ENCODE assay signal across 8 cellular contexts in the genomic region with DNA sequence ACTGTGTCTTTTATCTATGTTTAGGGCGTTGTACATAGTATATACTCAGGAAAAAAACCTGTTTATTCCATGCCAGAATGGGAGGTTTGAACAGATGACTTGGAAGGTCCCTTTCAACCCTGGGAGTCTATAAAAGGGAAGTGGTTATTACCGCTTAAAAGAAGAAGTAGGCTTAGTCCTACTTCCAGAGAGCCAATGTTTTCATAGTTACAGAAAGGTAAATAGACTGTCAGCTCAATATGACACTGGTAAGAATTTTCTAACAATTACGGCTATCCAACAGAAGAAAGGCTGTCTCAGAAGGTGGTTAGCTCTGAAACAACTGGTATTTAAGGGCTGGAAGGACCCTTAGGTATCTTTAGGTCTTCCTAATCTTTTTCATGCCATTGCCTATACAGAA. TPM values are rescaled to one million over a fixed set of nuclear protein-coding genes. Genes with fewer than 3 reads are reported as not detected.
DNase-seq lines count a peak whose midpoint lies in the region; ATAC-seq and TF ChIP-seq lines count a peak whose summit lies in the region.

No MANE protein-coding gene starts in this region.

- no peak overlapping the region for H3K18ac ChIP-seq in mesenchymal stem cell (ENCODE audit: low read depth in 1 of 2, low read length in 2 of 2)

- DNase-seq in GM06990 (ENCODE audit: extremely low read depth, insufficient read length) (peak; percentile 32), KG1 (lab: John Stamatoyannopoulos, UW) (peak; percentile 64), adrenal gland (no peak), mesenchymal stem cell (peak; percentile 2), kidney glomerular epithelial cell (lab: John Stamatoyannopoulos, UW) (no peak), posterior vena cava (ENCODE audit: low spot score) (no peak), H7 (no peak)

- H3K4me1 ChIP-seq in adrenal gland (replicated peaks in 1 of 2) = peaks cover 0 to 26% of the 10 kb centered on the region in 2 donors
- peaks cover 4% of the 10 kb centered on the region for H3K4me1 ChIP-seq in mesenchymal stem cell (ENCODE audit: control insufficient read depth, insufficient read depth, low read depth, low read length)

- H2AK5ac ChIP-seq in mesenchymal stem cell (ENCODE audit: low read length, severe bottlenecking) = no peak overlapping the region

- no peak for TF ChIP-seq CTCF in GM06990 (IDR thresholded peaks at IDR 0.05; ENCODE audit: insufficient read depth, low read length, poor library complexity, severe bottlenecking)
- TF ChIP-seq CTCF in adrenal gland (IDR thresholded peaks at IDR 0.05) = no peak

- no peak overlapping the region for H2BK5ac ChIP-seq in mesenchymal stem cell (ENCODE audit: low read depth, low read length, poor library complexity, severe bottlenecking)

- H4K91ac ChIP-seq in mesenchymal stem cell (ENCODE audit: low read length) = no peak overlapping the region

- no peak for TF ChIP-seq POLR2A in adrenal gland (IDR thresholded peaks at IDR 0.05)

- 55 to 65% (median 62%) methylated on average over 3 of the region's 3 CpGs for WGBS in adrenal gland, 4 donors
- WGBS in mesenchymal stem cell = 87% methylated on average over 2 of the region's 3 CpGs

- H3K9ac ChIP-seq in mesenchymal stem cell (ENCODE audit: low read length) = peak overlapping the region; percentile 91

- no peaks in the 10 kb centered on the region for H3K9me3 ChIP-seq in adrenal gland (replicated peaks in 1 of 3)
- no peaks in the 10 kb centered on the region for H3K9me3 ChIP-seq in mesenchymal stem cell (ENCODE audit: control insufficient read depth, low read length)

- H2AFZ ChIP-seq in mesenchymal stem cell (ENCODE audit: low read depth, low read length) = no peak overlapping the region

- H3K14ac ChIP-seq in mesenchymal stem cell (ENCODE audit: low read length in 2 of 2) = no peak overlapping the region

- no peak overlapping the region for H3K23ac ChIP-seq in mesenchymal stem cell (ENCODE audit: low read length in 2 of 2)

- no peaks in the 10 kb centered on the region for H3K27me3 ChIP-seq in GM06990 (replicated peaks; ENCODE audit: control insufficient read depth, insufficient read depth, low read length)
- no peaks in the 10 kb centered on the region for H3K27me3 ChIP-seq in adrenal gland
- H3K27me3 ChIP-seq in mesenchymal stem cell (ENCODE audit: control insufficient read depth in 1 of 2, insufficient read depth in 1 of 2, low read length in 2 of 2) = no peaks in the 10 kb centered on the region
- no peaks in the 10 kb centered on the region for H3K27me3 ChIP-seq in H7 (ENCODE audit: control insufficient read depth, insufficient read depth, low read length)

- H2BK12ac ChIP-seq in mesenchymal stem cell (ENCODE audit: low read length in 2 of 2) = no peak overlapping the region

- peak overlapping the region; percentile 99 for H3K4me3 ChIP-seq in GM06990 (replicated peaks; ENCODE audit: low read depth, low read length)
- H3K4me3 ChIP-seq in adrenal gland = peak overlapping the region in 2 of 4 donors; percentile 73 to 78
- H3K4me3 ChIP-seq in mesenchymal stem cell (ENCODE audit: insufficient read depth in 1 of 2, low read depth in 1 of 2, low read length in 2 of 2) = peak overlapping the region in 1 of 2 experiments; percentile 92
- H3K4me3 ChIP-seq in H7 (ENCODE audit: insufficient read depth, low read depth, low read length) = no peak overlapping the region

- no peak overlapping the region for H2BK120ac ChIP-seq in mesenchymal stem cell (ENCODE audit: low read depth, low read length)

- no peak overlapping the region for H4K8ac ChIP-seq in mesenchymal stem cell (ENCODE audit: low read length)

- H3K4me2 ChIP-seq in mesenchymal stem cell (ENCODE audit: low read length, poor library complexity, severe bottlenecking) = no peak overlapping the region

- peak overlapping the region in 3 of 5 donors; percentile 89 to 93 (median 91) for H3K27ac ChIP-seq in adrenal gland
- no peak overlapping the region for H3K27ac ChIP-seq in mesenchymal stem cell (ENCODE audit: low read length, poor library complexity, severe bottlenecking)

- no peak overlapping the region for H2BK15ac ChIP-seq in mesenchymal stem cell (ENCODE audit: low read depth, poor library complexity, severe bottlenecking)

- H3K4ac ChIP-seq in mesenchymal stem cell (ENCODE audit: low read depth in 1 of 2, low read length in 2 of 2) = no peak overlapping the region

- intact Hi-C loops in adrenal gland (cut with DNase I) (loop anchor here (10.0 kb wide), 2 partner anchors 49 to 79 kb away; a partner anchor contains a TSS), posterior vena cava (cut with DNase I) (no loop called here)

- peak; percentile 45 for ATAC-seq in GM21619 (IDR thresholded peaks at IDR 0.05; ENCODE audit: unreplicated experiment)

- H3K36me3 ChIP-seq in GM06990 (ENCODE audit: control insufficient read depth, insufficient read depth, low read length) = no peaks in the 10 kb centered on the region; the same call in 1 of the 2 replicates
- peaks cover 0 to 18% of the 10 kb centered on the region in 2 donors for H3K36me3 ChIP-seq in adrenal gland (replicated peaks in 1 of 2)
- peaks cover 0 to 20% of the 10 kb centered on the region in 2 experiments for H3K36me3 ChIP-seq in mesenchymal stem cell (ENCODE audit: control insufficient read depth in 1 of 2, insufficient read depth in 2 of 2, low read depth in 1 of 2, low read length in 2 of 2)
- peaks cover 10% of the 10 kb centered on the region for H3K36me3 ChIP-seq in H7 (replicated peaks; ENCODE audit: control insufficient read depth, insufficient read depth, low read length)

- H3K79me1 ChIP-seq in mesenchymal stem cell (replicated peaks; ENCODE audit: low read length, poor library complexity, severe bottlenecking) = peaks cover 6% of the 10 kb centered on the region

RNA-seq across cellular contexts. Expression of a gene that starts 1.1 kb away (rescaled TPM):
- total RNA-seq in adrenal gland = 10 to 100 TPM; 16.2 to 52.6 (median 34.2) TPM
- polyA plus RNA-seq in adrenal gland = 10 to 100 TPM in 1 of 3 donors, 1 to 10 TPM in 2; 4.3 to 35.0 (median 5.8) TPM
- 24.4 TPM for polyA plus RNA-seq in mesenchymal stem cell (2013, experiment 1 of 2)
- 23.2 TPM for polyA plus RNA-seq in mesenchymal stem cell (2013, experiment 2 of 2)
- total RNA-seq in posterior vena cava = 10 to 100 TPM; 19.4 to 21.9 TPM
- total RNA-seq in H7 (2014; rRNA removed; shearing (Covaris generic)) = 44.8 and 58.0 TPM in 2 replicates

RNA-seq across cellular contexts. Expression of a gene that starts 49.3 kb away (rescaled TPM):
- 10 to 100 TPM; 11.5 to 33.8 (median 21.1) TPM for total RNA-seq in adrenal gland
- 10 to 100 TPM in 2 of 3 donors, 1 to 10 TPM in 1; 9.2 to 25.2 (median 16.5) TPM for polyA plus RNA-seq in adrenal gland
- 20.7 TPM for polyA plus RNA-seq in mesenchymal stem cell (2013, experiment 1 of 2)
- polyA plus RNA-seq in mesenchymal stem cell (2013, experiment 2 of 2) = 24.4 TPM
- 10 to 100 TPM; 13.0 to 21.3 TPM for total RNA-seq in posterior vena cava
- 31.6 and 33.7 TPM in 2 replicates for total RNA-seq in H7 (2014; rRNA removed; shearing (Covaris generic))

Comparison
In these comparisons a context has a peak if more than half of its experiments do, and no peak if none do; other contexts are left out.
1. DNase-seq: peak in GM06990 (single experiment), KG1 (single experiment) and mesenchymal stem cell (single experiment); none in adrenal gland (0 of 7), kidney glomerular epithelial cell (single experiment), posterior vena cava (single experiment) and H7 (single experiment).
2. intact Hi-C loops: an anchor here in adrenal gland (10.0 kb wide); none called in posterior vena cava.